In the genomic region with DNA sequence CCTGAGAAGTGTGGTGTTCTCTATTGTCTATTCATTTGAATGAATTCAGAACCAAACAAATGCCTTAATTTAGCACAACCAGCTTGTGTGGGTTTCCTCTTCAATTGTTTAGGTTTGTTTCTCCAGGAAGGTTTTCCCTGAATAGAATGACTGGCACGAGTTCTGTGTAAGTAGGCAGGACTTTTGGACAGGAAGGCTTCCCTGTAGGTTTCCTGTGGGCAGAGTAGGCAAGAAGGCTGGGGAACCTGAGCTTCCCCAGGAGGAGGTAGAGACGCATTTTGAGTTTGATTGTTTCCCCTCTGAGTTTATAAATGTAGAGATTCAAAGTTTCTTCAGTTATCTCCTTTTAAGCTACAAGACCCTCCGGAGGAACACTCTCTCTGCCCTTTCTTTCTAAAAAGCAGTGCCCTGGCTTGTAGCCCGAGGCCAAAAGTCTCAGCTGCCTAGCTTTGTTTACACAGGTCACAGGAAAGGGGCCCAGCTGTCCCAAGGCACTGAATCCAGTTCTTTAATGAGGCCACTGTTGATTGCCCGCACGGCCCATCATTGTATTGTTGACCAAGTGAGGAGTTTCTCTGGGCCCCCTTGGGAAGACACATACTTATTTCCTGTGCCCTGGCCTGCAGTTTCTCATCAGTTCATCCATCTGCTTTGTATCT, we compare ENCODE assay signal across 8 cellular contexts.
DNase-seq lines count a peak whose midpoint lies in the region; ATAC-seq and TF ChIP-seq lines count a peak whose summit lies in the region.

No MANE protein-coding gene starts in this region.

- H3K79me2 ChIP-seq in H9 (ENCODE audit: insufficient read depth, low read length) (no peaks in the 10 kb centered on the region), fibroblast of lung (ENCODE audit: control insufficient read depth, insufficient read depth, low read length) (no peaks in the 10 kb centered on the region)

- H3K23me2 ChIP-seq in H9 (ENCODE audit: insufficient read length, low read depth, low read length, poor library complexity, severe bottlenecking), result no peaks in the 10 kb centered on the region

- peak; percentile 59 for DNase-seq in H9
- peak; percentile 37 for DNase-seq in NCI-H748 treated with DMSO at 0.1 percent for 48 hours (lab: John Stamatoyannopoulos, UW)
- peak in 1 of 2 donors; percentile 18 for DNase-seq in fibroblast of lung (ENCODE audit: low read depth in 2 of 2)
- peak; percentile 65 for DNase-seq in retina
- DNase-seq in posterior vena cava (ENCODE audit: low spot score), result no peak
- no peak for DNase-seq in LoVo (ENCODE audit: low spot score)

- H3K4me1 ChIP-seq in H9 (ENCODE audit: insufficient read depth, low read length) (peaks cover 2% of the 10 kb centered on the region; the same call in 1 of the 2 replicates), fibroblast of lung (ENCODE audit: control insufficient read depth, extremely low read depth, insufficient read depth, low read length) (no peaks in the 10 kb centered on the region)

- H3K18ac ChIP-seq in H9 (ENCODE audit: insufficient read length, low read depth, low read length), result no peak overlapping the region

- no peak overlapping the region for H2BK5ac ChIP-seq in H9 (ENCODE audit: insufficient read length, low read length)

- no peak overlapping the region for H2AK5ac ChIP-seq in H9 (ENCODE audit: insufficient read length, low read length)

- no peak overlapping the region for H2BK12ac ChIP-seq in H9 (ENCODE audit: insufficient read length, low read depth, low read length)

- H3K9me3 ChIP-seq in H9 (ENCODE audit: control insufficient read depth, low read depth, low read length), result no peaks in the 10 kb centered on the region
- no peaks in the 10 kb centered on the region for H3K9me3 ChIP-seq in fibroblast of lung (ENCODE audit: control insufficient read depth, insufficient read depth, low read depth, low read length)

- no peak overlapping the region for H2BK120ac ChIP-seq in H9 (ENCODE audit: low read depth, low read length, poor library complexity, severe bottlenecking)

- no peak overlapping the region; a peak in 1 of 5 replicates for H3K4me3 Mint-ChIP-seq in H9

- H4K8ac ChIP-seq in H9 (replicated peaks; ENCODE audit: insufficient read length, low read depth, low read length), result peak overlapping the region; percentile 53

- H4K20me1 ChIP-seq in H9 (ENCODE audit: control insufficient read depth, insufficient read depth, insufficient read length) (no peaks in the 10 kb centered on the region), fibroblast of lung (ENCODE audit: control insufficient read depth, extremely low read depth, insufficient read depth, low read length) (no peaks in the 10 kb centered on the region)

- peaks cover 0 to 2% of the 10 kb centered on the region in 2 experiments; a peak in 1 of 5 replicates for H3K9me3 Mint-ChIP-seq in H9

- no peak overlapping the region for H3K14ac ChIP-seq in H9 (ENCODE audit: insufficient read depth, low read length)

- ATAC-seq in HG03460 (IDR thresholded peaks at IDR 0.05; ENCODE audit: unreplicated experiment) (no peak), GM18873 (IDR thresholded peaks at IDR 0.05; ENCODE audit: low FRiP score, unreplicated experiment) (no peak)

- no peaks in the 10 kb centered on the region for H3K79me1 ChIP-seq in H9 (ENCODE audit: insufficient read depth, low read depth, low read length, poor library complexity, severe bottlenecking)

- no peak overlapping the region for H3T11ph ChIP-seq in H9 (ENCODE audit: low read length)

- H3K23ac ChIP-seq in H9 (ENCODE audit: insufficient read length, low read depth, low read length), result no peak overlapping the region

- peak overlapping the region; percentile 4 for H2AFZ ChIP-seq in H9 (ENCODE audit: low read length)
- peak overlapping the region; percentile 62 for H2AFZ ChIP-seq in fibroblast of lung (ENCODE audit: low read length)

- H2BK15ac ChIP-seq in H9 (ENCODE audit: low read depth, low read length), result no peak overlapping the region

- no peak overlapping the region for H4K5ac ChIP-seq in H9 (ENCODE audit: insufficient read length, low read depth, low read length)

- H3K27ac Mint-ChIP-seq in H9, result peak overlapping the region; percentile 91 to 97 (median 91)

- no peaks in the 10 kb centered on the region for H3K27me3 Mint-ChIP-seq in H9 (ENCODE audit: low read depth)

- TF ChIP-seq CTCF in H9 (conservative IDR thresholded peaks at IDR 0.05) (no peak), fibroblast of lung (conservative IDR thresholded peaks at IDR 0.05 in 1 of 2, IDR thresholded peaks at IDR 0.05 in 1 of 2; ENCODE audit: low read depth in 1 of 2, low read length in 2 of 2) (no peak)

- H3K36me3 ChIP-seq in fibroblast of lung (ENCODE audit: control insufficient read depth, insufficient read depth, low read length), result no peaks in the 10 kb centered on the region

- no peak overlapping the region for H3K9ac ChIP-seq in H9 (ENCODE audit: extremely low read depth, insufficient read length, low read length)
- no peak overlapping the region for H3K9ac ChIP-seq in fibroblast of lung (ENCODE audit: insufficient read depth, low read length)

- intact Hi-C loops in posterior vena cava (cut with DNase I), result no loop called here

- H2BK20ac ChIP-seq in H9 (ENCODE audit: low read depth, low read length, poor library complexity, severe bottlenecking), result no peak overlapping the region

- no peaks in the 10 kb centered on the region for H3K27me3 ChIP-seq in H9 (ENCODE audit: insufficient read depth, low read length)
- H3K27me3 ChIP-seq in fibroblast of lung (ENCODE audit: control insufficient read depth, insufficient read depth, low read length), result no peaks in the 10 kb centered on the region

- WGBS in H9 (ENCODE audit: extremely low coverage, insufficient read length, low lambda C conversion rate), result no CpG with 5 or more reads among the region's 6 CpGs

- H3K4me3 ChIP-seq in fibroblast of lung (replicated peaks in 1 of 4; ENCODE audit: control extremely low read depth in 1 of 4, insufficient read depth in 1 of 4, low read depth in 3 of 4, low read length in 4 of 4), result no peak overlapping the region

- no peak overlapping the region for H4K91ac ChIP-seq in H9 (ENCODE audit: insufficient read length, low read depth, low read length)

- H3K4ac ChIP-seq in H9 (ENCODE audit: low read depth, low read length), result no peak overlapping the region

- no peaks in the 10 kb centered on the region for H3K36me3 Mint-ChIP-seq in H9 (ENCODE audit: insufficient read depth in 1 of 3, low read depth in 3 of 3)

- no peak overlapping the region for H3K56ac ChIP-seq in H9 (ENCODE audit: insufficient read length, low read depth, low read length)

- peaks cover 13 to 19% of the 10 kb centered on the region in 2 experiments for H3K4me1 Mint-ChIP-seq in H9

- no peak overlapping the region for H3K4me2 ChIP-seq in H9 (ENCODE audit: insufficient read depth, insufficient read length, low read length)
- peak overlapping the region; percentile 35 for H3K4me2 ChIP-seq in fibroblast of lung (ENCODE audit: extremely low read depth, insufficient read depth, low read length)

- no peak overlapping the region for H3K27ac ChIP-seq in H9 (ENCODE audit: insufficient read length, low read depth, low read length)
- H3K27ac ChIP-seq in fibroblast of lung (ENCODE audit: insufficient read depth, low read length), result no peak overlapping the region

Comparison
In these comparisons a context has a peak if more than half of its experiments do, and no peak if none do; other contexts are left out.
1. DNase-seq: peak in H9 (single experiment), NCI-H748 treated with DMSO at 0.1 percent for 48 hours (single experiment) and retina (single experiment); none in posterior vena cava (single experiment) and LoVo (single experiment).